In genomic region chr2:42874838-42875801, GRCh38 we compare ENCODE assay signal across 15 cellular contexts.
DNase-seq lines count a peak whose midpoint lies in the region; ATAC-seq and TF ChIP-seq lines count a peak whose summit lies in the region.
"Had no signal": no experiment of that assay in that cellular context is flagged by ENCODE, and none has a peak within 500 bp of the region (broad histone marks: within the 10 kb centered on the region; RNA-seq: fewer than 3 reads in every experiment).

No MANE protein-coding gene starts in this region.

- intact Hi-C loops in sciatic nerve (cut with DNase I): no loop called here

- TF ChIP-seq RAD21 in liver (IDR thresholded peaks at IDR 0.05): peak in 1 of 2 donors; percentile 11

- H3K9me3 ChIP-seq in esophagus (ENCODE audit: control insufficient read depth in 2 of 2, insufficient read depth in 1 of 2, low read depth in 1 of 2, low read length in 1 of 2) (no peaks in the 10 kb centered on the region), liver (ENCODE audit: control insufficient read depth in 4 of 4, low read length in 3 of 4) (no peaks in the 10 kb centered on the region)

- H2AFZ ChIP-seq in GM23338: peak overlapping the region; percentile 90

- H3K9me3 Mint-ChIP-seq in GM23338: no peaks in the 10 kb centered on the region
- H3K9me3 Mint-ChIP-seq: natural killer cell, T-cell had no signal

- no peak overlapping the region for H3K4me2 ChIP-seq in GM23338

- H3K4me3 Mint-ChIP-seq in GM23338: no peak overlapping the region
- H3K4me3 Mint-ChIP-seq: natural killer cell, T-cell had no signal

- H3K4me1 Mint-ChIP-seq in GM23338: peaks cover 3% of the 10 kb centered on the region; the same call in 2 of the 3 replicates
- H3K4me1 Mint-ChIP-seq: natural killer cell had no signal

- 41 to 54% methylated on average over 22 of the region's 22 CpGs for WGBS in esophagus, 2 donors
- 71% methylated on average over 22 of the region's 22 CpGs for WGBS in liver

- no peak overlapping the region for H3K9ac ChIP-seq in liver (ENCODE audit: low read depth in 1 of 2, low read length in 2 of 2)

- H3K27me3 ChIP-seq in GM23338 (ENCODE audit: insufficient read depth) (no peaks in the 10 kb centered on the region), esophagus (ENCODE audit: control insufficient read depth in 1 of 2, insufficient read depth in 2 of 2, low read length in 2 of 2) (no peaks in the 10 kb centered on the region), liver (ENCODE audit: control insufficient read depth in 4 of 4, insufficient read depth in 4 of 4, low read length in 3 of 4) (no peaks in the 10 kb centered on the region)

- no peaks in the 10 kb centered on the region for H3F3A ChIP-seq in GM23338 (replicated peaks; ENCODE audit: low read depth)

- no peaks in the 10 kb centered on the region for H3K36me3 ChIP-seq in GM23338 (ENCODE audit: insufficient read depth)
- H3K36me3 ChIP-seq in esophagus (ENCODE audit: control insufficient read depth in 2 of 2, insufficient read depth in 2 of 2, low read length in 1 of 2): no peaks in the 10 kb centered on the region
- H3K36me3 ChIP-seq in liver (ENCODE audit: control insufficient read depth in 4 of 4, insufficient read depth in 3 of 4, low read depth in 1 of 4, low read length in 3 of 4): no peaks in the 10 kb centered on the region

- no peak for TF ChIP-seq CTCF in GM23338 (conservative IDR thresholded peaks at IDR 0.05; ENCODE audit: low read depth in 2 of 2)
- TF ChIP-seq CTCF in liver (IDR thresholded peaks at IDR 0.05; ENCODE audit: low read depth, low read length, missing input control): no peak

- H3K9me2 ChIP-seq in GM23338 (ENCODE audit: insufficient read depth): no peaks in the 10 kb centered on the region

- no peaks in the 10 kb centered on the region for H3K36me3 Mint-ChIP-seq in GM23338 (ENCODE audit: low read depth)
- H3K36me3 Mint-ChIP-seq: natural killer cell, T-cell had no signal

- no peak overlapping the region for H3K4me3 ChIP-seq in GM23338
- H3K4me3 ChIP-seq in esophagus (ENCODE audit: low read depth in 1 of 2, low read length in 2 of 2): no peak overlapping the region
- no peak overlapping the region for H3K4me3 ChIP-seq in liver (ENCODE audit: low read depth in 1 of 3, low read length in 3 of 3)

- H3K79me2 ChIP-seq in GM23338 (replicated peaks; ENCODE audit: insufficient read depth): no peaks in the 10 kb centered on the region

- H3K27ac ChIP-seq in GM23338 (ENCODE audit: low read depth) (no peak overlapping the region), esophagus (ENCODE audit: low read depth in 2 of 2, low read length in 1 of 2) (peak overlapping the region; percentile 53 to 75), liver (ENCODE audit: low read depth in 1 of 2, low read length in 2 of 2) (peak overlapping the region; percentile 31 to 68)

- DNase-seq in GM23338 (ENCODE audit: low spot score) (peak; percentile 31), sciatic nerve (ENCODE audit: low spot score) (peak; percentile 74)
- DNase-seq: activated naive CD4-positive, alpha-beta T cell; GOT3; IMR-90; natural killer cell; NCI-H187; stimulated activated CD4-positive, alpha-beta T cell treated with anti-CD3 and anti-CD28 coated beads, Interleukin-4, amount 100 ng/mL, for 24 hours; T-cell had no signal

- no peaks in the 10 kb centered on the region for H3K4me1 ChIP-seq in GM23338 (ENCODE audit: insufficient read depth)
- H3K4me1 ChIP-seq in esophagus (ENCODE audit: control insufficient read depth in 2 of 2, insufficient read depth in 2 of 2, low read length in 1 of 2): peaks cover 14 to 17% of the 10 kb centered on the region in 2 donors
- H3K4me1 ChIP-seq in liver (ENCODE audit: control insufficient read depth in 4 of 4, insufficient read depth in 4 of 4, low read length in 3 of 4): no peaks in the 10 kb centered on the region

- H3K27ac Mint-ChIP-seq in GM23338: no peak overlapping the region
- H3K27ac Mint-ChIP-seq: natural killer cell had no signal

- ATAC-seq in GM23338: peak; percentile 82
- ATAC-seq in sciatic nerve: peak; percentile 83
- ATAC-seq in GM18907 (IDR thresholded peaks at IDR 0.05; ENCODE audit: unreplicated experiment): no peak
- no peak for ATAC-seq in HG03175 (IDR thresholded peaks at IDR 0.05; ENCODE audit: unreplicated experiment)
- ATAC-seq in HG03520 (IDR thresholded peaks at IDR 0.05; ENCODE audit: unreplicated experiment): no peak
- ATAC-seq in HG02678 (IDR thresholded peaks at IDR 0.05; ENCODE audit: unreplicated experiment): no peak
- ATAC-seq: T-cell had no signal

- peaks cover 6% of the 10 kb centered on the region for H3K27me3 Mint-ChIP-seq in GM23338 (ENCODE audit: insufficient read depth, low read depth, poor library complexity)
- H3K27me3 Mint-ChIP-seq: T-cell had no signal

- H4K20me1 ChIP-seq in GM23338 (replicated peaks; ENCODE audit: insufficient read depth): no peaks in the 10 kb centered on the region

TF ChIP-seq in GM23338, 12 proteins besides CTCF, POLR2A, EP300 and RAD21 (continues in another document):
- TF ChIP-seq POLR2AphosphoS5 (IDR thresholded peaks at IDR 0.05; ENCODE audit: low read depth) (no peak), ETS1 (IDR thresholded peaks at IDR 0.05) (no peak), STAT1 (IDR thresholded peaks at IDR 0.05; ENCODE audit: unreplicated experiment) (no peak)

TF ChIP-seq in liver, 16 proteins besides CTCF, POLR2A, EP300 and RAD21:
- TF ChIP-seq ATF3 (IDR thresholded peaks at IDR 0.05): no peak
- peak; percentile 62 for TF ChIP-seq NR2F2 (IDR thresholded peaks at IDR 0.05)

Comparison
In these comparisons a context has a peak if more than half of its experiments do, and no peak if none do; other contexts are left out.
1. ATAC-seq: peak in GM23338 (single experiment) and sciatic nerve (single experiment); none in GM18907 (single experiment), HG03175 (single experiment), HG03520 (single experiment) and HG02678 (single experiment).